In genomic region chr1:42170779-42171621, GRCh38 we compare ENCODE assay signal across 15 cellular contexts. TPM values are rescaled to one million over a fixed set of nuclear protein-coding genes. Genes with fewer than 3 reads are reported as not detected.
DNase-seq lines count a peak whose midpoint lies in the region; ATAC-seq, FAIRE-seq and TF ChIP-seq lines count a peak whose summit lies in the region.
"Had no signal": no experiment of that assay in that cellular context is flagged by ENCODE, and none has a peak within 500 bp of the region (broad histone marks: within the 10 kb centered on the region; RNA-seq: fewer than 3 reads in every experiment).

No MANE protein-coding gene starts in this region.

- ATAC-seq in left cardiac atrium (no peak), upper lobe of left lung (ENCODE audit: low FRiP score in 2 of 2) (peak in 1 of 2 donors; percentile 68), esophagus mucosa (no peak)
- ATAC-seq: stimulated activated naive CD8-positive, alpha-beta T cell treated with anti-CD3 and anti-CD28 coated beads, Interleukin-15, amount 100 ng/mL, for 72 hours had no signal

- WGBS in lower leg skin, 2 donors = 58 to 61% methylated on average over 12 to 16 of the region's 17 CpGs
- 63 to 76% methylated on average over 15 to 17 of the region's 17 CpGs for WGBS in upper lobe of left lung, 2 donors

- H3K36me3 ChIP-seq in left ventricle myocardium inferior (no peaks in the 10 kb centered on the region), NT2/D1 (ENCODE audit: insufficient read depth, insufficient read length, low read length) (peaks cover 6% of the 10 kb centered on the region), upper lobe of left lung (no peaks in the 10 kb centered on the region)

- peak overlapping the region; percentile 4 for H3K9ac ChIP-seq in NT2/D1 (ENCODE audit: insufficient read length, low read depth)

- TF ChIP-seq CTCF in left ventricle myocardium inferior (IDR thresholded peaks at IDR 0.05; ENCODE audit: borderline replicate concordance) (no peak), lower leg skin (IDR thresholded peaks at IDR 0.05) (no peak), upper lobe of left lung (IDR thresholded peaks at IDR 0.05) (no peak)

- H3K27me3 ChIP-seq in left ventricle myocardium inferior (ENCODE audit: low read depth) = no peaks in the 10 kb centered on the region
- no peaks in the 10 kb centered on the region for H3K27me3 ChIP-seq in NT2/D1 (ENCODE audit: insufficient read depth, insufficient read length)
- H3K27me3 ChIP-seq in upper lobe of left lung = no peaks in the 10 kb centered on the region

- H3K27ac ChIP-seq in left ventricle myocardium inferior (replicated peaks) (peak overlapping the region; percentile 95), upper lobe of left lung (peak overlapping the region; percentile 8 to 71 (median 58))

- DNase-seq in left ventricle myocardium inferior (no peak), left cardiac atrium (no peak), NT2/D1 (ENCODE audit: low read depth, low spot score) (no peak), lower leg skin (ENCODE audit: low spot score in 2 of 2) (peak; percentile 13 to 85), upper lobe of left lung (peak in 1 of 2 donors; percentile 73), GDM1 (lab: John Stamatoyannopoulos, UW) (no peak), GM12891 (ENCODE audit: insufficient read length, low spot score) (no peak)
- DNase-seq: activated CD4-positive, CD25-positive, alpha-beta regulatory T cell treated with anti-CD3 and anti-CD28 coated beads, Interleukin-2, amount 50 U/mL, for 72 hours; activated gamma-delta T cell treated with Interleukin-2 at 50 U/mL for 16 hours; mesenchymal stem cell; NCI-H510A treated with DMSO at 0.1 percent for 48 hours; RPMI8226; stimulated activated naive CD8-positive, alpha-beta T cell treated with anti-CD3 and anti-CD28 coated beads, Interleukin-15, amount 100 ng/mL, for 72 hours had no signal

- FAIRE-seq in GM12891 (lab: Jason Lieb, UNC) = no peak

- TF ChIP-seq POLR2A in lower leg skin (IDR thresholded peaks at IDR 0.05) (no peak), upper lobe of left lung (IDR thresholded peaks at IDR 0.05) (no peak), GM12891 (IDR thresholded peaks at IDR 0.05; ENCODE audit: low read depth, low read length) (no peak)

- H3K9me3 ChIP-seq in left ventricle myocardium inferior (replicated peaks) (no peaks in the 10 kb centered on the region), NT2/D1 (ENCODE audit: insufficient read depth, low read length) (no peaks in the 10 kb centered on the region), upper lobe of left lung (no peaks in the 10 kb centered on the region)

- no peak overlapping the region for H3K4me3 ChIP-seq in left ventricle myocardium inferior
- H3K4me3 ChIP-seq in NT2/D1 (ENCODE audit: insufficient read length, low read depth) = no peak overlapping the region
- no peak overlapping the region for H3K4me3 ChIP-seq in lower leg skin (ENCODE audit: low read depth, poor library complexity, severe bottlenecking)
- no peak overlapping the region for H3K4me3 ChIP-seq in upper lobe of left lung

- TF ChIP-seq EP300 in upper lobe of left lung (IDR thresholded peaks at IDR 0.05) = no peak

- intact Hi-C loops in left ventricle myocardium inferior (cut with micrococcal nuclease) (no loop called here), left cardiac atrium (cut with DNase I) (loop anchor here (5.0 kb wide), 2 partner anchors 166 to 364 kb away; partner anchors contain the start of gene FOXJ3 (in 1 of the 2)), lower leg skin (cut with DNase I; ENCODE audit: low total_unique reads) (no loop called here)

- H3K4me1 ChIP-seq in left ventricle myocardium inferior (peaks cover 55% of the 10 kb centered on the region), NT2/D1 (ENCODE audit: insufficient read depth, insufficient read length) (peaks cover 27% of the 10 kb centered on the region), upper lobe of left lung (peaks cover 30 to 39% (median 32%) of the 10 kb centered on the region in 4 donors)

TF ChIP-seq in GM12891, 5 proteins besides CTCF, POLR2A, EP300 and RAD21:
- TF ChIP-seq POU2F2 (IDR thresholded peaks at IDR 0.05; ENCODE audit: low read depth, low read length) (no peak), SPI1 (IDR thresholded peaks at IDR 0.05; ENCODE audit: low read depth, low read length) (no peak), POLR2AphosphoS5 (IDR thresholded peaks at IDR 0.05; ENCODE audit: low read depth, low read length) (no peak), TAF1 (IDR thresholded peaks at IDR 0.05; ENCODE audit: low read depth, low read length) (no peak), PAX5 (IDR thresholded peaks at IDR 0.05; ENCODE audit: insufficient read depth, low read length, severe bottlenecking) (no peak)
TF ChIP-seq in GM12891: peak in this region for 0.

RNA-seq across cellular contexts. Expression of gene GUCA2A, which starts 6.5 kb away (rescaled TPM):
- total RNA-seq in left ventricle myocardium inferior (not detected), left cardiac atrium (not detected), lower leg skin (not detected), upper lobe of left lung (under 1 TPM in 1 of 6 donors, not detected in 5; 0.47 TPM), esophagus mucosa (not detected)
- not detected for polyA plus RNA-seq in GM12891 (2012; ENCODE audit: low read depth, missing spikeins)
- total RNA-seq: osteocyte had no signal

RNA-seq across cellular contexts. Expression of gene GUCA2B, which starts 17.8 kb away (rescaled TPM):
- not detected for total RNA-seq in left ventricle myocardium inferior
- total RNA-seq in left cardiac atrium = not detected
- 1 to 10 TPM in 1 of 4 donors, not detected in 3; 2.8 TPM for total RNA-seq in lower leg skin
- total RNA-seq in upper lobe of left lung = not detected
- not detected for total RNA-seq in esophagus mucosa
- not detected for polyA plus RNA-seq in GM12891 (2012; ENCODE audit: low read depth, missing spikeins)
- total RNA-seq: osteocyte had no signal

Comparison
In these comparisons a context has a peak if more than half of its experiments do, and no peak if none do; other contexts are left out.
1. intact Hi-C loops: an anchor here in left cardiac atrium (5.0 kb wide); none called in left ventricle myocardium inferior and lower leg skin.
2. DNase-seq: peak in lower leg skin (2 of 2); none in left ventricle myocardium inferior (single experiment), left cardiac atrium (single experiment), NT2/D1 (single experiment), GDM1 (single experiment) and GM12891 (single experiment).